11 cellular contexts compared by ENCODE assay signal in the genomic region with DNA sequence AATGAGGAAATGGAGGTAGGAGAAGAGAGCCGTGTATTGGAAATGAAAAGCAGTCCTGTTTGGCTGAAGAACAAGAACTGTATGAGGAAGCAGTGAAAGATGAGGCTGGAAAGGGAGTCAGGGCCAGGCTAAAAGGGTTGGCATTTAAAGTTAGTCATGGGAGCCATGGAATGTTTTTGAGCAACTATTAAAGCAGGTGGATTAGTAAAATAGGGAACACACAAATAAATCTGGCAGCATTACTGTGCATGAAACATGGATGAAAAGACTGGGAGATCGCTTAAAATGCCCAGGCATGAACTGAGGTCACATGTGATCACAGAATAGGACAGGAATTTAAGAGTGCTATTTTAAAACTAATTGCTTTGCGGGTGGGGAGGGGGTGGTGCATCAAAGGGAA. TPM values are rescaled to one million over a fixed set of nuclear protein-coding genes. Genes with fewer than 3 reads are reported as not detected.
DNase-seq lines count a peak whose midpoint lies in the region; ATAC-seq and TF ChIP-seq lines count a peak whose summit lies in the region.
"Had no signal": no experiment of that assay in that cellular context is flagged by ENCODE, and none has a peak within 500 bp of the region (broad histone marks: within the 10 kb centered on the region; RNA-seq: fewer than 3 reads in every experiment).

No MANE protein-coding gene starts in this region.

- no TSS peak for BruUV-seq in PC-9 (replicated peaks; lab: Mats Ljungman, UMichigan)

- H3K27ac ChIP-seq in PC-9 (peak overlapping the region; percentile 83), epithelial cell of prostate (peak overlapping the region; percentile 87), psoas muscle (peak overlapping the region; percentile 100), gastroesophageal sphincter (peak overlapping the region in 2 of 4 donors; percentile 96 to 100)

- H3K79me2 ChIP-seq in PC-9 (ENCODE audit: low read depth): peaks cover 31% of the 10 kb centered on the region

- no peak for TF ChIP-seq EP300 in gastroesophageal sphincter (IDR thresholded peaks at IDR 0.05)

- H3K9me3 ChIP-seq in PC-9 (ENCODE audit: insufficient read depth, low read depth) (no peaks in the 10 kb centered on the region), psoas muscle (no peaks in the 10 kb centered on the region), gastroesophageal sphincter (no peaks in the 10 kb centered on the region)

- CTCF ChIA-PET in PC-9 (lab: Charles Lee): no interaction called here

- peaks cover 24% of the 10 kb centered on the region for H4K20me1 ChIP-seq in PC-9 (ENCODE audit: insufficient read depth)

- H3K9me2 ChIP-seq in PC-9 (ENCODE audit: insufficient read depth): no peaks in the 10 kb centered on the region

- DNase-seq in DMS79 treated with DMSO at 0.1 percent for 48 hours (lab: John Stamatoyannopoulos, UW) (peak; percentile 39), PC-9 (peak; percentile 6 to 39), epithelial cell of prostate (ENCODE audit: low read depth, low spot score) (peak; percentile 8), psoas muscle (no peak)
- DNase-seq in activated effector memory CD4-positive, alpha-beta T cell treated with anti-CD3 and anti-CD28 coated beads, Interleukin-2, amount 50 U/mL, for 16 hours: no peak
- no peak for DNase-seq in stimulated activated naive CD4-positive, alpha-beta T cell treated with Interleukin-2 at 50 U/mL for 16 hours (lab: John Stamatoyannopoulos, UW)
- DNase-seq: cortex of kidney, DND-41, Kasumi-1 had no signal

- 20 to 28% (median 23%) methylated on average over 3 of the region's 3 CpGs for WGBS in psoas muscle, 3 donors
- WGBS in gastroesophageal sphincter (ENCODE audit: low coverage in 1 of 2), 2 donors: 54 to 78% methylated on average over 3 of the region's 3 CpGs

- H3K4me3 ChIP-seq in PC-9: no peak overlapping the region; the same call in 1 of the 2 replicates
- H3K4me3 ChIP-seq in psoas muscle: peak overlapping the region; percentile 97
- H3K4me3 ChIP-seq in gastroesophageal sphincter: no peak overlapping the region

- no peak overlapping the region for H2AFZ ChIP-seq in PC-9

- peak in 3 of 4 donors; percentile 29 to 41 (median 34) for ATAC-seq in psoas muscle
- ATAC-seq in gastroesophageal sphincter: no peak
- no peak for ATAC-seq in GM19324 (IDR thresholded peaks at IDR 0.05; ENCODE audit: low FRiP score, unreplicated experiment)

- no peaks in the 10 kb centered on the region for H3K27me3 ChIP-seq in PC-9 (ENCODE audit: insufficient read depth, low read depth)
- H3K27me3 ChIP-seq in psoas muscle (ENCODE audit: insufficient read depth in 3 of 3, low read length in 2 of 3): no peaks in the 10 kb centered on the region
- no peaks in the 10 kb centered on the region for H3K27me3 ChIP-seq in gastroesophageal sphincter

- peak overlapping the region; percentile 79 for H3K4me2 ChIP-seq in PC-9

- no peak for TF ChIP-seq CTCF in PC-9 (conservative IDR thresholded peaks at IDR 0.05)
- TF ChIP-seq CTCF in psoas muscle (IDR thresholded peaks at IDR 0.05): no peak
- TF ChIP-seq CTCF in gastroesophageal sphincter (IDR thresholded peaks at IDR 0.05): no peak

- peaks cover 11% of the 10 kb centered on the region; the same call in 1 of the 2 replicates for H3F3A ChIP-seq in PC-9 (ENCODE audit: insufficient read depth, low read depth)

- intact Hi-C loops in PC-9 (cut with micrococcal nuclease; ENCODE audit: unreplicated experiment): no loop called here
- intact Hi-C loops in psoas muscle (cut with DNase I): no loop called here

- peaks cover 30% of the 10 kb centered on the region for H3K4me1 ChIP-seq in PC-9 (replicated peaks; ENCODE audit: insufficient read depth)
- peaks cover 20% of the 10 kb centered on the region for H3K4me1 ChIP-seq in psoas muscle
- peaks cover under 1 to 30% (median 3%) of the 10 kb centered on the region in 3 donors for H3K4me1 ChIP-seq in gastroesophageal sphincter

- H3K36me3 ChIP-seq in PC-9 (ENCODE audit: low read depth) (no peaks in the 10 kb centered on the region), psoas muscle (ENCODE audit: insufficient read depth in 1 of 2, low read depth in 1 of 2) (no peaks in the 10 kb centered on the region), gastroesophageal sphincter (no peaks in the 10 kb centered on the region)

- POLR2A ChIA-PET in PC-9 (lab: Charles Lee; ENCODE audit: unreplicated experiment): interaction anchor here (0.5 to 0.7 kb wide), 3 partner anchors 26 to 242 kb away, joined by 3 to 6 read pairs (median 6); a partner anchor contains a TSS

- TF ChIP-seq POLR2A in gastroesophageal sphincter (IDR thresholded peaks at IDR 0.05): no peak

RNA-seq across cellular contexts. Expression of a gene that starts 1.4 kb away (rescaled TPM):
- total RNA-seq in PC-9 (2021) (79.6 and 89.4 TPM in 2 replicates), psoas muscle (100 to 1,000 TPM in 1 of 4 donors, 10 to 100 TPM in 3; 43.7 to 163 (median 54.0) TPM), gastroesophageal sphincter (10 to 100 TPM; 36.8 to 78.3 (median 56.5) TPM)
- polyA plus RNA-seq in psoas muscle: 100 to 1,000 TPM in 1 of 3 donors, 10 to 100 TPM in 2; 34.7 to 153 (median 84.1) TPM

RNA-seq across cellular contexts. Expression of a gene that starts 31.9 kb away (rescaled TPM):
- total RNA-seq in PC-9 (2021) (2.9 and 3.2 TPM in 2 replicates), psoas muscle (1 to 10 TPM; 1.9 to 9.8 (median 8.0) TPM), gastroesophageal sphincter (1 to 10 TPM; 1.3 to 9.5 (median 4.3) TPM)
- polyA plus RNA-seq in psoas muscle: 10 to 100 TPM in 1 of 3 donors, 1 to 10 TPM in 2; 1.7 to 16.2 (median 6.4) TPM

Comparison
In these comparisons a context has a peak if more than half of its experiments do, and no peak if none do; other contexts are left out.
1. DNase-seq: peak in DMS79 treated with DMSO at 0.1 percent for 48 hours (single experiment), PC-9 (2 of 2) and epithelial cell of prostate (single experiment); none in psoas muscle (0 of 2), activated effector memory CD4-positive, alpha-beta T cell treated with anti-CD3 and anti-CD28 coated beads, Interleukin-2, amount 50 U/mL, for 16 hours (single experiment) and stimulated activated naive CD4-positive, alpha-beta T cell treated with Interleukin-2 at 50 U/mL for 16 hours (single experiment).
2. ATAC-seq: peak in psoas muscle (3 of 4); none in gastroesophageal sphincter (single experiment) and GM19324 (single experiment).